In the genomic region with DNA sequence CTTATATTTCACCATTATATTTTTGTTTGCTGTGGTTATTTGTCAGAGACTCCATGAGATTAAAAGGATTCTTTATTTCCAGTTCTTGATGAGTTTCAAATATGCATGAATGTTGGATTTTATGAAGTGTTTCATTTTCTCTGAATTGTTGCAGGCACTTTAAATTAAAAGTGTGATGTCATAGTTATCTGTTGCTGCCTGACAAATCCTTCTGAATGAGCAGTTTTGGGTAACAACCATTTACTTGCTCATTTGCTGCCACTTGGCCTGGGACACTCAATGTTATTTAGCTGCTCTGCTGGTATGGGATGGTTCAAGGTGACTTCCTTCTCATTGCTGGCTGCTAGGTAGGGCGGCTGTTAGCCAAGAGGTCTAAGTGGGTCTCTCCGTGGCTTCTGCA, we compare ENCODE assay signal across 21 cellular contexts.
DNase-seq lines count a peak whose midpoint lies in the region; ATAC-seq, FAIRE-seq and TF ChIP-seq lines count a peak whose summit lies in the region.
"Had no signal": no experiment of that assay in that cellular context is flagged by ENCODE, and none has a peak within 500 bp of the region (broad histone marks: within the 10 kb centered on the region; RNA-seq: fewer than 3 reads in every experiment).

No MANE protein-coding gene starts in this region.

- H3K9me2 ChIP-seq in Loucy (replicated peaks; ENCODE audit: low read depth, low read length): no peaks in the 10 kb centered on the region

- 60% methylated on average over 1 of the region's 2 CpGs for WGBS in HepG2 (ENCODE audit: low lambda C conversion rate)
- WGBS in right lobe of liver (ENCODE audit: insufficient coverage, low coverage, low lambda C conversion rate, missing lambda C conversion rate): 20% methylated on average over 1 of the region's 2 CpGs
- 70% methylated on average over 2 of the region's 2 CpGs for WGBS in K562 (ENCODE audit: insufficient coverage, low coverage, missing lambda C conversion rate)

- no peak overlapping the region for H3K4me3 ChIP-seq in HepG2 (replicated peaks in 1 of 3; ENCODE audit: insufficient read depth in 1 of 3, low read depth in 2 of 3, low read length in 3 of 3)
- no peak overlapping the region for H3K4me3 ChIP-seq in right lobe of liver
- H3K4me3 ChIP-seq in Loucy (ENCODE audit: low read length, poor library complexity, severe bottlenecking): peak overlapping the region; percentile 23
- no peak overlapping the region for H3K4me3 ChIP-seq in K562
- H3K4me3 ChIP-seq: A549; BLaER1 treated with 17β-estradiol and CSF1 and Interleukin-3, amounts not matched to agents 10 nM and 100 nM had no signal

- H3K4me1 ChIP-seq in HepG2 (ENCODE audit: insufficient read depth, low read length): peaks cover 2% of the 10 kb centered on the region
- no peaks in the 10 kb centered on the region for H3K4me1 ChIP-seq in right lobe of liver
- H3K4me1 ChIP-seq in Loucy (ENCODE audit: insufficient read depth, low read length, poor library complexity, severe bottlenecking): peaks cover 30% of the 10 kb centered on the region
- H3K4me1 ChIP-seq in K562 (replicated peaks in 1 of 2; ENCODE audit: control insufficient read depth in 2 of 2, insufficient read depth in 2 of 2, low read length in 2 of 2): peaks cover 3 to 29% of the 10 kb centered on the region in 2 experiments
- H3K4me1 ChIP-seq: A549, Caco-2 had no signal

- H3K79me2 ChIP-seq in HepG2 (ENCODE audit: insufficient read depth, low read length) (no peaks in the 10 kb centered on the region), Loucy (ENCODE audit: insufficient read depth, low read length) (no peaks in the 10 kb centered on the region), K562 (ENCODE audit: control insufficient read depth, insufficient read depth, low read length) (no peaks in the 10 kb centered on the region)

- no peak for TF ChIP-seq EP300 in HepG2 (IDR thresholded peaks at IDR 0.05; ENCODE audit: low read depth in 2 of 2, low read length in 2 of 2)
- TF ChIP-seq EP300 in HepG2 (CRISPR knock-in tag; IDR thresholded peaks at IDR 0.05; ENCODE audit: borderline replicate concordance): no peak
- TF ChIP-seq EP300 in K562 (IDR thresholded peaks at IDR 0.05; ENCODE audit: low read length): no peak

- H3K4me2 ChIP-seq in HepG2 (ENCODE audit: low read depth, low read length) (no peak overlapping the region), Loucy (ENCODE audit: low read depth, low read length, poor library complexity, severe bottlenecking) (peak overlapping the region; percentile 58), K562 (ENCODE audit: insufficient read depth, low read length) (no peak overlapping the region)
- H3K4me2 ChIP-seq: A549 had no signal

- no peaks in the 10 kb centered on the region for H3K9me1 ChIP-seq in K562 (ENCODE audit: control insufficient read depth, insufficient read depth, low read length)

- CTCF ChIA-PET in HepG2 (lab: Yijun Ruan, JAX; ENCODE audit: low intra/inter-chr PET ratio, low total read pairs): no interaction called here
- CTCF ChIA-PET in K562 (lab: Yijun Ruan, JAX; ENCODE audit: low intra/inter-chr PET ratio): no interaction called here

- BruUV-seq in HepG2 (replicated peaks; lab: Mats Ljungman, UMichigan) (no TSS peak), K562 (replicated peaks; lab: Mats Ljungman, UMichigan) (no TSS peak)

- no peak overlapping the region for H3K27ac ChIP-seq in HepG2 (ENCODE audit: extremely low read length, insufficient read depth, low read length)
- H3K27ac ChIP-seq in right lobe of liver: no peak overlapping the region
- no peak overlapping the region for H3K27ac ChIP-seq in K562 (ENCODE audit: extremely low read depth, low read depth, low read length)
- H3K27ac ChIP-seq: 22Rv1; A549; BLaER1 treated with 17β-estradiol and CSF1 and Interleukin-3, amounts not matched to agents 10 nM and 100 nM; C4-2B had no signal

- H3K36me3 ChIP-seq in HepG2 (replicated peaks in 1 of 2; ENCODE audit: control insufficient read depth in 1 of 2, insufficient read depth in 2 of 2, low read length in 2 of 2) (no peaks in the 10 kb centered on the region), right lobe of liver (no peaks in the 10 kb centered on the region), Loucy (ENCODE audit: insufficient read depth, low read length) (no peaks in the 10 kb centered on the region), K562 (ENCODE audit: control insufficient read depth, insufficient read depth, low read length) (no peaks in the 10 kb centered on the region)
- H3K36me3 ChIP-seq: BLaER1 treated with 17β-estradiol and CSF1 and Interleukin-3, amounts not matched to agents 10 nM and 100 nM had no signal

- POLR2A ChIA-PET in HepG2 (lab: Yijun Ruan, JAX): no interaction called here
- POLR2A ChIA-PET in K562 (lab: Yijun Ruan, JAX): no interaction called here

- DNase-seq in HepG2 (ENCODE audit: low spot score) (no peak), right lobe of liver (no peak), K562 (ENCODE audit: extremely low read depth in 1 of 4, low spot score in 3 of 4) (no peak)
- DNase-seq: AML-193; Caco-2; Calu3; CD4-positive, alpha-beta T cell; CD8-positive, alpha-beta T cell; DMS79 treated with DMSO at 0.1 percent for 48 hours; GF-D8 had no signal

- no peak for TF ChIP-seq POLR2A in HepG2 (IDR thresholded peaks at IDR 0.05; ENCODE audit: insufficient read depth in 1 of 2, low read depth in 2 of 2, low read length in 2 of 2)
- no peak for TF ChIP-seq POLR2A in right lobe of liver (IDR thresholded peaks at IDR 0.05)
- no peak for TF ChIP-seq POLR2A in K562 (conservative IDR thresholded peaks at IDR 0.05)

- H3K27me3 ChIP-seq in HepG2 (ENCODE audit: control insufficient read depth in 1 of 2, insufficient read depth in 2 of 2, low read length in 2 of 2) (no peaks in the 10 kb centered on the region; a peak in 2 of 5 replicates), right lobe of liver (no peaks in the 10 kb centered on the region), Loucy (ENCODE audit: insufficient read depth, low read length, poor library complexity, severe bottlenecking) (no peaks in the 10 kb centered on the region), K562 (ENCODE audit: control insufficient read depth in 2 of 2, insufficient read depth in 2 of 2, low read length in 2 of 2) (0 out of 5 replicates have a peak, but pooled peaks cover 0 to 3% of the 10 kb centered on the region in 2 experiments)
- H3K27me3 ChIP-seq: BLaER1 treated with 17β-estradiol and CSF1 and Interleukin-3, amounts not matched to agents 10 nM and 100 nM had no signal

- no peak overlapping the region for H2AFZ ChIP-seq in HepG2 (ENCODE audit: low read length)
- H2AFZ ChIP-seq in Loucy (ENCODE audit: low read length): no peak overlapping the region
- peak overlapping the region; percentile 30; the same call in 1 of the 2 replicates for H2AFZ ChIP-seq in K562 (ENCODE audit: low read depth, low read length)

- ATAC-seq in HepG2: no peak
- no peak for ATAC-seq in right lobe of liver
- no peak for ATAC-seq in K562
- ATAC-seq in HG03520 (IDR thresholded peaks at IDR 0.05; ENCODE audit: unreplicated experiment): no peak
- ATAC-seq in HG02970 (IDR thresholded peaks at IDR 0.05; ENCODE audit: low FRiP score, unreplicated experiment): no peak
- ATAC-seq: A549; CD8-positive, alpha-beta T cell had no signal

- TF ChIP-seq CTCF in HepG2 (CRISPR knock-in tag; IDR thresholded peaks at IDR 0.05) (no peak), right lobe of liver (IDR thresholded peaks at IDR 0.05) (no peak), Loucy (conservative IDR thresholded peaks at IDR 0.05; ENCODE audit: low read length) (no peak), K562 (IDR thresholded peaks at IDR 0.05 in 2 of 3, conservative IDR thresholded peaks at IDR 0.05 in 1 of 3; ENCODE audit: insufficient read depth in 2 of 3, low read depth in 1 of 3, low read length in 3 of 3) (no peak)

- H4K20me1 ChIP-seq in HepG2 (ENCODE audit: insufficient read depth, low read length) (no peaks in the 10 kb centered on the region), Loucy (ENCODE audit: insufficient read depth, low read length, poor library complexity, severe bottlenecking) (no peaks in the 10 kb centered on the region), K562 (replicated peaks; ENCODE audit: control insufficient read depth, insufficient read depth, low read length) (no peaks in the 10 kb centered on the region)
- H4K20me1 ChIP-seq: BLaER1 treated with 17β-estradiol and CSF1 and Interleukin-3, amounts not matched to agents 10 nM and 100 nM had no signal

- H3F3A ChIP-seq in Loucy (ENCODE audit: low read depth): peaks cover 9% of the 10 kb centered on the region

- H3K9ac ChIP-seq in HepG2 (ENCODE audit: insufficient read depth, low read depth, low read length) (no peak overlapping the region), Loucy (ENCODE audit: low read depth, low read length, poor library complexity, severe bottlenecking) (no peak overlapping the region), K562 (ENCODE audit: insufficient read depth in 1 of 2, low read depth in 2 of 2, low read length in 2 of 2) (no peak overlapping the region)
- H3K9ac ChIP-seq: BLaER1 treated with 17β-estradiol and CSF1 and Interleukin-3, amounts not matched to agents 10 nM and 100 nM had no signal

- in situ Hi-C loops in HepG2 (cut with HindIII; ENCODE audit: extremely low pct_ligation_motif_present, low pct_unique_long_range_greater_than_20kb) (no loop called here), K562 (cut with MboI) (no loop called here)

- intact Hi-C loops in HepG2 (cut with micrococcal nuclease; ENCODE audit: unreplicated experiment): no loop called here
- intact Hi-C loops in right lobe of liver (cut with DNase I): no loop called here
- intact Hi-C loops in K562 (cut with micrococcal nuclease): no loop called here

- H3K9me3 ChIP-seq in HepG2 (ENCODE audit: low read length) (no peaks in the 10 kb centered on the region), right lobe of liver (no peaks in the 10 kb centered on the region), Loucy (ENCODE audit: insufficient read depth, low read depth, low read length) (no peaks in the 10 kb centered on the region), K562 (replicated peaks; ENCODE audit: control insufficient read depth, insufficient read depth, low read depth, low read length) (no peaks in the 10 kb centered on the region)
- H3K9me3 ChIP-seq: A549, Caco-2 had no signal

- no peak for TF ChIP-seq RAD21 in HepG2 (CRISPR knock-in tag; IDR thresholded peaks at IDR 0.05)
- no peak for TF ChIP-seq RAD21 in K562 (CRISPR knock-in tag; conservative IDR thresholded peaks at IDR 0.05 in 1 of 2, IDR thresholded peaks at IDR 0.05 in 1 of 2)

- no peak for FAIRE-seq in HepG2 (lab: Jason Lieb, UNC)
- no peak for FAIRE-seq in K562 (lab: Jason Lieb, UNC)
- FAIRE-seq: A549, D721Med, G401.6, GM12891, GM19239 had no signal

TF ChIP-seq in HepG2, 621 proteins besides CTCF, POLR2A, EP300 and RAD21 (continues in another document):
- TF ChIP-seq ZNF354B (CRISPR knock-in tag; IDR thresholded peaks at IDR 0.05): no peak

TF ChIP-seq in K562, 482 proteins besides CTCF, POLR2A, EP300 and RAD21 (continues in another document):
- TF ChIP-seq ZNF239 (CRISPR knock-in tag; IDR thresholded peaks at IDR 0.05) (no peak), PTBP1 (IDR thresholded peaks at IDR 0.05; ENCODE audit: low read depth, low read length) (no peak), PHTF2 (CRISPR knock-in tag; IDR thresholded peaks at IDR 0.05) (no peak), ADNP (tag; IDR thresholded peaks at IDR 0.05) (no peak), ZNF263 (CRISPR knock-in tag; IDR thresholded peaks at IDR 0.05; ENCODE audit: borderline replicate concordance) (no peak)
